8 cellular contexts compared by ENCODE assay signal in the genomic region with DNA sequence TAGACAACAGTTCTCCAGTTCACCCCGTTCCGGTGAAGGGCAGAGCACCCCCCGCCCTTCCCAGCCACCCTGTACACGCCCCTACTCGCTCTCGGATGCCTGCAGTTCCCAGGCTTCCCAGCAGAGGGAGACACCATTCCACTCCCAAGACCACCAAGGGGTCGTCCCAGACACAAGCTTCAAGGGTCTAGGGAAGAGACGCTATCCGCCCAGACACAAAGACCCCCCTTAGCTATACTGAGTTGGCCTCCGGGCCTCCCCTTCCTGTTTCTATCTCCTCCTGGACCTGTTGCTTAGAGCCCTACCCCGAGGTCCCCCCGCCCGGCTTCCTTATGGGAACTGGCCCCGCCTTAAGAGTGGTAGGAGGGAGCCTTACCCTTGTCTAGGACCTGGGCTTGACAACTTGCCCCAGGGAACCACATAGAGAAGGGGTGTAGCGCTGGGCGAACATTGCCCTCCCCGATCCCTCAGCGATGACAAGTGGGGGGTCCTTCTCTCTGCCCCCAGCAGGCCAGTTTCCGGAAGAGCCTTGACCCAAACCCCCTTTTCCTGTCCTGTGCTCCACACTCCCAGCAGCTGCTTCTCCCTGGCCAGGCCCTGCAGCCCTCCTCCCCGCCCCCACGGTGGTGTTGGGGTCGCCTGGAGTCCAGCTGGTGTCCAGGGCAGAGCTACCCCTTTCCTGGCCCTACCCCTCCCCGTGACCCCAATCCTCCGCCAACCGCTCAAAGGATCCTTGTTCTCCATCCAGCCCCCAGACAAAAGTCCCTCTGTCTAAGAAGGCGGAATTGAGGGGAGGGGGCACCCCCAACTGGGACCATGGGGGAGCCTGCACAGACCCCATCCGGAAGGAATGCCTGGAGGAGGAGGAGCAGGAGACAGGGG. TPM values are rescaled to one million over a fixed set of nuclear protein-coding genes. Genes with fewer than 3 reads are reported as not detected.
DNase-seq lines count a peak whose midpoint lies in the region; TF ChIP-seq lines count a peak whose summit lies in the region.

No MANE protein-coding gene starts in this region.

- H3K27ac Mint-ChIP-seq in mesothelial cell of epicardium: no peak overlapping the region

- H3K4me3 Mint-ChIP-seq in mesothelial cell of epicardium: peak overlapping the region; percentile 70

- H3K36me3 Mint-ChIP-seq in mesothelial cell of epicardium: no peaks in the 10 kb centered on the region

- no peaks in the 10 kb centered on the region for H3K9me3 Mint-ChIP-seq in mesothelial cell of epicardium

- peak; percentile 5 for DNase-seq in DMS79 (lab: John Stamatoyannopoulos, UW)
- DNase-seq in DMS79 treated with DMSO at 0.1 percent for 48 hours (lab: John Stamatoyannopoulos, UW): no peak
- peak; percentile 46 for DNase-seq in NCI-H345 treated with DMSO at 0.1 percent for 48 hours (lab: John Stamatoyannopoulos, UW; ENCODE audit: unreplicated experiment)
- peak; percentile 57 for DNase-seq in activated T-cell treated with anti-CD3 and anti-CD28 coated beads for 1 hour (ENCODE audit: low read depth)
- DNase-seq in epithelial cell of prostate (ENCODE audit: low read depth, low spot score): no peak
- DNase-seq in mesothelial cell of epicardium (ENCODE audit: low spot score in 2 of 2, unreplicated experiment in 2 of 2): peak; percentile 56 to 93
- DNase-seq in stimulated activated CD8-positive, alpha-beta memory T cell treated with anti-CD3 and anti-CD28 coated beads, Interleukin-15, amount 100 ng/mL, for 1 hour (ENCODE audit: low read depth): peak; percentile 56
- no peak for DNase-seq in NK-92 treated with Interleukin-12 subunit alpha and Interleukin-12 subunit beta, amount 100 ng/mL, for 24 hours (lab: John Stamatoyannopoulos, UW)

- H3K4me1 Mint-ChIP-seq in mesothelial cell of epicardium: peaks cover 26% of the 10 kb centered on the region

- peaks cover 4% of the 10 kb centered on the region for H3K27me3 Mint-ChIP-seq in mesothelial cell of epicardium (ENCODE audit: low read depth)

- peak overlapping the region; percentile 90 for H3K27ac ChIP-seq in epithelial cell of prostate

- TF ChIP-seq CTCF in mesothelial cell of epicardium (IDR thresholded peaks at IDR 0.05; ENCODE audit: unreplicated experiment): peak; percentile 91

RNA-seq across cellular contexts. Expression of a gene that starts 0.7 kb away (rescaled TPM):
- 5.5 to 8.3 TPM (median 6.6 TPM) in 3 replicates for total RNA-seq in mesothelial cell of epicardium

RNA-seq across cellular contexts. Expression of a gene that starts 20.0 kb away (rescaled TPM):
- total RNA-seq in mesothelial cell of epicardium: 1.1 to 2.0 TPM (median 1.4 TPM) in 3 replicates

RNA-seq across cellular contexts. Expression of a gene that starts 23.7 kb away (rescaled TPM):
- 2.8 to 4.3 TPM (median 3.6 TPM) in 3 replicates for total RNA-seq in mesothelial cell of epicardium

RNA-seq across cellular contexts. Expression of a gene that starts 28.2 kb away (rescaled TPM):
- 0.41 to 1.3 TPM (median 0.69 TPM) in 3 replicates for total RNA-seq in mesothelial cell of epicardium

RNA-seq across cellular contexts. Expression of a gene that starts 39.6 kb away (rescaled TPM):
- total RNA-seq in mesothelial cell of epicardium: 23.1 to 27.0 TPM (median 24.7 TPM) in 3 replicates

Comparison
In these comparisons a context has a peak if more than half of its experiments do, and no peak if none do; other contexts are left out.
1. DNase-seq: peak in DMS79 (single experiment), NCI-H345 treated with DMSO at 0.1 percent for 48 hours (single experiment), activated T-cell treated with anti-CD3 and anti-CD28 coated beads for 1 hour (single experiment), mesothelial cell of epicardium (2 of 2) and stimulated activated CD8-positive, alpha-beta memory T cell treated with anti-CD3 and anti-CD28 coated beads, Interleukin-15, amount 100 ng/mL, for 1 hour (single experiment); none in DMS79 treated with DMSO at 0.1 percent for 48 hours (single experiment), epithelial cell of prostate (single experiment) and NK-92 treated with Interleukin-12 subunit alpha and Interleukin-12 subunit beta, amount 100 ng/mL, for 24 hours (single experiment).